Comparison of ENCODE assay signal across 10 cellular contexts in genomic region chr20:4563534-4563933, GRCh38.
A peak's percentile ranks its signal among the peaks of the same experiment; 100 is the strongest.
DNase-seq lines count a peak whose midpoint lies in the region; ATAC-seq, FAIRE-seq and TF ChIP-seq lines count a peak whose summit lies in the region.
"Had no signal": no experiment of that assay in that cellular context is flagged by ENCODE, and none has a peak within 500 bp of the region (broad histone marks: within the 10 kb centered on the region; RNA-seq: fewer than 3 reads in every experiment).

No MANE protein-coding gene starts in this region.

- no peak for ATAC-seq in GM18868 (IDR thresholded peaks at IDR 0.05; ENCODE audit: unreplicated experiment)

- DNase-seq in stimulated activated CD4-positive, alpha-beta T cell treated with anti-CD3 and anti-CD28 coated beads, Interleukin-1b, Interleukin-23, amount 100 ng/mL, for 48 hours: peak; percentile 9
- DNase-seq in stimulated activated CD4-positive, alpha-beta T cell treated with anti-CD3 and anti-CD28 coated beads, Interleukin-2, amount 100 ng/mL, for 48 hours: no peak
- DNase-seq in T1000 (lab: John Stamatoyannopoulos, UW) (peak; percentile 47), fibroblast of mammary gland (ENCODE audit: low read depth) (peak; percentile 76), urothelium cell line (ENCODE audit: low spot score) (peak; percentile 60), SHP77 treated with DMSO at 0.1 percent for 48 hours (lab: John Stamatoyannopoulos, UW) (no peak)
- no peak for DNase-seq in NK-92 treated with Interleukin-12 subunit alpha and Interleukin-12 subunit beta, amount 100 ng/mL, for 24 hours (lab: John Stamatoyannopoulos, UW)
- DNase-seq: H7, NCI-H82 had no signal

- no peak overlapping the region for H3K4me3 ChIP-seq in fibroblast of mammary gland (ENCODE audit: control insufficient read depth, low read depth, low read length)

- no peak for FAIRE-seq in urothelium cell line (lab: Jason Lieb, UNC)

- TF ChIP-seq CTCF in fibroblast of mammary gland (conservative IDR thresholded peaks at IDR 0.05; ENCODE audit: control insufficient read depth, insufficient read depth, low read depth, low read length): peak; percentile 42

Comparison
In these comparisons a context has a peak if more than half of its experiments do, and no peak if none do; other contexts are left out.
1. DNase-seq: peak in stimulated activated CD4-positive, alpha-beta T cell treated with anti-CD3 and anti-CD28 coated beads, Interleukin-1b, Interleukin-23, amount 100 ng/mL, for 48 hours (single experiment), T1000 (single experiment), fibroblast of mammary gland (single experiment) and urothelium cell line (single experiment); none in stimulated activated CD4-positive, alpha-beta T cell treated with anti-CD3 and anti-CD28 coated beads, Interleukin-2, amount 100 ng/mL, for 48 hours (0 of 2), NK-92 treated with Interleukin-12 subunit alpha and Interleukin-12 subunit beta, amount 100 ng/mL, for 24 hours (single experiment) and SHP77 treated with DMSO at 0.1 percent for 48 hours (single experiment).